In genomic region chrX:129086802-129087201, GRCh38 we compare ENCODE assay signal across 36 cellular contexts.
"Had no signal": no experiment of that assay in that cellular context is flagged by ENCODE, and none has a peak within 500 bp of the region (broad histone marks: within the 10 kb centered on the region; RNA-seq: fewer than 3 reads in every experiment).

No MANE protein-coding gene starts in this region.

- ATAC-seq: activated CD4-positive, alpha-beta T cell treated with anti-CD3 and anti-CD28 coated beads for 36 hours; activated CD4-positive, CD25-positive, alpha-beta regulatory T cell treated with anti-CD3 and anti-CD28 coated beads, Interleukin-2, amount 50 U/mL, for 24 hours; activated CD8-positive, alpha-beta memory T cell treated with anti-CD3 and anti-CD28 coated beads, Interleukin-2, amount 10 ng/mL, durations not matched to agents 7 days and 5 days; activated CD8-positive, alpha-beta T cell treated with anti-CD3 and anti-CD28 coated beads, Interleukin-2, amount 10 ng/mL, durations not matched to agents 7 days and 5 days; activated naive CD4-positive, alpha-beta T cell treated with anti-CD3 and anti-CD28 coated beads, Interleukin-2, amount 50 U/mL, for 72 hours; body of pancreas; WTC11 had no signal

- H3K36me3 ChIP-seq: adrenal gland, brain microvascular endothelial cell, breast epithelium, WERI-Rb-1 had no signal

- H3K27me3 ChIP-seq: body of pancreas, brain microvascular endothelial cell had no signal

- H3K27ac Mint-ChIP-seq: activated CD4-positive, alpha-beta memory T cell treated with anti-CD3 and anti-CD28 coated beads, Interleukin-2, amount 10 ng/mL, durations not matched to agents 7 days and 5 days; activated CD4-positive, alpha-beta T cell treated with anti-CD3 and anti-CD28 coated beads for 36 hours; activated CD4-positive, alpha-beta T cell treated with anti-CD3 and anti-CD28 coated beads, Interleukin-2, amount 10 ng/mL, durations not matched to agents 7 days and 5 days; activated CD8-positive, alpha-beta memory T cell treated with anti-CD3 and anti-CD28 coated beads, Interleukin-2, amount 10 ng/mL, durations not matched to agents 7 days and 5 days; activated CD8-positive, alpha-beta T cell treated with anti-CD3 and anti-CD28 coated beads, Interleukin-2, amount 10 ng/mL, durations not matched to agents 7 days and 5 days; activated naive CD4-positive, alpha-beta T cell treated with anti-CD3 and anti-CD28 coated beads for 36 hours; activated naive CD4-positive, alpha-beta T cell treated with anti-CD3 and anti-CD28 coated beads, Interleukin-2, amount 50 U/mL, for 72 hours; activated naive CD8-positive, alpha-beta T cell treated with anti-CD3 and anti-CD28 coated beads for 36 hours; activated T-cell treated with anti-CD3 and anti-CD28 coated beads, Interleukin-2, amount 50 U/mL, for 24 hours; activated T-helper 2 cell treated with anti-CD3 and anti-CD28 coated beads, Interferon-gamma antibody, Interleukin-2, Interleukin-4, amounts not matched to agents 10 μg/mL and 5 μg/mL and 100 μg/mL, durations not matched to agents 14 hours and 24 hours and 36 hours; T-helper 1 cell treated with Interleukin-12 subunit alpha and Interleukin-12 subunit beta and Interleukin-4 antibody, amounts not matched to agents 30 μg/mL and 1 μg/mL, for 36 hours; T-helper 2 cell treated with Interferon-gamma antibody and Interleukin-4, amounts not matched to agents 5 μg/mL and 100 μg/mL, for 36 hours had no signal

- H3K27me3 Mint-ChIP-seq: activated CD4-positive, alpha-beta memory T cell treated with anti-CD3 and anti-CD28 coated beads, Interleukin-2, amount 10 ng/mL, durations not matched to agents 7 days and 5 days; activated CD4-positive, alpha-beta T cell treated with anti-CD3 and anti-CD28 coated beads for 36 hours; activated CD4-positive, alpha-beta T cell treated with anti-CD3 and anti-CD28 coated beads, Interleukin-2, amount 10 ng/mL, durations not matched to agents 7 days and 5 days; activated CD8-positive, alpha-beta memory T cell treated with anti-CD3 and anti-CD28 coated beads, Interleukin-2, amount 10 ng/mL, durations not matched to agents 7 days and 5 days; activated naive CD8-positive, alpha-beta T cell treated with anti-CD3 and anti-CD28 coated beads for 36 hours had no signal

- H3K27ac ChIP-seq: adrenal gland, body of pancreas, brain microvascular endothelial cell, breast epithelium, WERI-Rb-1 had no signal

- H3K36me3 Mint-ChIP-seq: activated CD8-positive, alpha-beta memory T cell treated with anti-CD3 and anti-CD28 coated beads, Interleukin-2, amount 10 ng/mL, durations not matched to agents 7 days and 5 days; activated naive CD4-positive, alpha-beta T cell treated with anti-CD3 and anti-CD28 coated beads, Interleukin-2, amount 50 U/mL, for 72 hours; activated naive CD8-positive, alpha-beta T cell treated with anti-CD3 and anti-CD28 coated beads for 36 hours had no signal

- FAIRE-seq: TTC549 had no signal

- H3K9me3 Mint-ChIP-seq: activated CD4-positive, alpha-beta memory T cell treated with anti-CD3 and anti-CD28 coated beads, Interleukin-2, amount 10 ng/mL, durations not matched to agents 7 days and 5 days; activated CD4-positive, alpha-beta T cell treated with anti-CD3 and anti-CD28 coated beads, Interleukin-2, amount 10 ng/mL, durations not matched to agents 7 days and 5 days; activated T-cell treated with anti-CD3 and anti-CD28 coated beads, Interleukin-2, amount 50 U/mL, for 24 hours; activated T-helper 2 cell treated with anti-CD3 and anti-CD28 coated beads, Interferon-gamma antibody, Interleukin-2, Interleukin-4, amounts not matched to agents 10 μg/mL and 5 μg/mL and 100 μg/mL, durations not matched to agents 14 hours and 24 hours and 36 hours; T-helper 1 cell treated with Interleukin-12 subunit alpha and Interleukin-12 subunit beta and Interleukin-4 antibody, amounts not matched to agents 30 μg/mL and 1 μg/mL, for 36 hours; T-helper 2 cell treated with Interferon-gamma antibody and Interleukin-4, amounts not matched to agents 5 μg/mL and 100 μg/mL, for 36 hours had no signal

- H3K4me3 ChIP-seq: adrenal gland, body of pancreas, breast epithelium had no signal

- H3K4me1 Mint-ChIP-seq: activated CD4-positive, alpha-beta memory T cell treated with anti-CD3 and anti-CD28 coated beads, Interleukin-2, amount 10 ng/mL, durations not matched to agents 7 days and 5 days; activated CD4-positive, alpha-beta T cell treated with anti-CD3 and anti-CD28 coated beads for 36 hours; activated CD4-positive, alpha-beta T cell treated with anti-CD3 and anti-CD28 coated beads, Interleukin-2, amount 10 ng/mL, durations not matched to agents 7 days and 5 days; activated CD8-positive, alpha-beta memory T cell treated with anti-CD3 and anti-CD28 coated beads, Interleukin-2, amount 10 ng/mL, durations not matched to agents 7 days and 5 days; activated naive CD8-positive, alpha-beta T cell treated with anti-CD3 and anti-CD28 coated beads for 36 hours had no signal

- H3K4me3 Mint-ChIP-seq: activated CD4-positive, alpha-beta memory T cell treated with anti-CD3 and anti-CD28 coated beads, Interleukin-2, amount 10 ng/mL, durations not matched to agents 7 days and 5 days; activated CD4-positive, alpha-beta T cell treated with anti-CD3 and anti-CD28 coated beads for 36 hours; activated CD4-positive, alpha-beta T cell treated with anti-CD3 and anti-CD28 coated beads, Interleukin-2, amount 10 ng/mL, durations not matched to agents 7 days and 5 days; activated CD8-positive, alpha-beta memory T cell treated with anti-CD3 and anti-CD28 coated beads, Interleukin-2, amount 10 ng/mL, durations not matched to agents 7 days and 5 days; activated CD8-positive, alpha-beta T cell treated with anti-CD3 and anti-CD28 coated beads, Interleukin-2, amount 10 ng/mL, durations not matched to agents 7 days and 5 days; activated naive CD4-positive, alpha-beta T cell treated with anti-CD3 and anti-CD28 coated beads for 36 hours; activated naive CD8-positive, alpha-beta T cell treated with anti-CD3 and anti-CD28 coated beads for 36 hours; activated T-cell treated with anti-CD3 and anti-CD28 coated beads, Interleukin-2, amount 50 U/mL, for 24 hours; T-helper 1 cell treated with Interleukin-12 subunit alpha and Interleukin-12 subunit beta and Interleukin-4 antibody, amounts not matched to agents 30 μg/mL and 1 μg/mL, for 36 hours; T-helper 2 cell treated with Interferon-gamma antibody and Interleukin-4, amounts not matched to agents 5 μg/mL and 100 μg/mL, for 36 hours; WTC11 had no signal

- DNase-seq: activated CD4-positive, alpha-beta memory T cell treated with anti-CD3 and anti-CD28 coated beads, Interleukin-2, amount 10 ng/mL, durations not matched to agents 7 days and 5 days; activated CD4-positive, alpha-beta T cell treated with anti-CD3 and anti-CD28 coated beads for 1 hour; activated CD4-positive, alpha-beta T cell treated with anti-CD3 and anti-CD28 coated beads for 36 hours; activated CD4-positive, alpha-beta T cell treated with anti-CD3 and anti-CD28 coated beads for 48 hours; activated CD4-positive, alpha-beta T cell treated with anti-CD3 and anti-CD28 coated beads, Interleukin-2, amount 10 ng/mL, durations not matched to agents 7 days and 5 days; activated CD4-positive, alpha-beta T cell treated with anti-CD3 and anti-CD28 coated beads, Interleukin-2, amount 50 U/mL, for 48 hours; activated CD4-positive, CD25-positive, alpha-beta regulatory T cell; activated CD8-positive, alpha-beta memory T cell treated with anti-CD3 and anti-CD28 coated beads for 24 hours; activated CD8-positive, alpha-beta memory T cell treated with anti-CD3 and anti-CD28 coated beads, Interleukin-2, amount 10 ng/mL, durations not matched to agents 7 days and 5 days; activated CD8-positive, alpha-beta memory T cell treated with anti-CD3 and anti-CD28 coated beads, Interleukin-2, amount 50 U/mL, for 48 hours; activated CD8-positive, alpha-beta T cell treated with anti-CD3 and anti-CD28 coated beads, Interleukin-2, amount 10 ng/mL, durations not matched to agents 7 days and 5 days; activated effector memory CD4-positive, alpha-beta T cell treated with Interleukin-2 at 50 U/mL for 16 hours; activated gamma-delta T cell treated with Interleukin-2 at 50 U/mL for 16 hours; activated naive CD4-positive, alpha-beta T cell; activated naive CD4-positive, alpha-beta T cell treated with anti-CD3 and anti-CD28 coated beads for 36 hours; activated naive CD4-positive, alpha-beta T cell treated with anti-CD3 and anti-CD28 coated beads, Interleukin-2, amount 50 U/mL, for 16 hours; activated naive CD8-positive, alpha-beta T cell treated with anti-CD3 and anti-CD28 coated beads for 36 hours; activated T-cell treated with anti-CD3 and anti-CD28 coated beads, Interleukin-2, amount 50 U/mL, for 24 hours; activated T-cell treated with anti-CD3 and anti-CD28 coated beads, Interleukin-2, amount 50 U/mL, for 48 hours; adrenal gland; amniotic stem cell; aorta; body of pancreas; brain microvascular endothelial cell; central memory CD4-positive, alpha-beta T cell; T-helper 2 cell; T-helper 9 cell; WERI-Rb-1 had no signal

- H3K9me3 ChIP-seq: adrenal gland, body of pancreas had no signal

- H3K4me1 ChIP-seq: adrenal gland, body of pancreas, breast epithelium had no signal
